ENCODE assay signal across 22 cellular contexts in genomic region chr6:40930045-40930444, GRCh38.
"Had no signal": no experiment of that assay in that cellular context is flagged by ENCODE, and none has a peak within 500 bp of the region (broad histone marks: within the 10 kb centered on the region; RNA-seq: fewer than 3 reads in every experiment).

No MANE protein-coding gene starts in this region.

- H3K9me3 Mint-ChIP-seq: activated B cell treated with CpG ODN at 0.5 μM for 24 hours; activated CD8-positive, alpha-beta T cell treated with anti-CD3 and anti-CD28 coated beads for 36 hours; activated naive CD4-positive, alpha-beta T cell treated with anti-CD3 and anti-CD28 coated beads, Interleukin-2, amount 50 U/mL, for 72 hours; activated T-cell treated with anti-CD3 and anti-CD28 coated beads, Interleukin-2, amount 50 U/mL, for 4 hours; activated T-helper 2 cell treated with anti-CD3 and anti-CD28 coated beads, Interferon-gamma antibody, Interleukin-2, Interleukin-4, amounts not matched to agents 10 μg/mL and 5 μg/mL and 100 μg/mL, durations not matched to agents 14 hours and 24 hours and 36 hours; nephron; T-helper 2 cell treated with Interferon-gamma antibody and Interleukin-4, amounts not matched to agents 5 μg/mL and 100 μg/mL, for 36 hours had no signal

- H3K4me1 Mint-ChIP-seq: activated B cell treated with CpG ODN at 0.5 μM for 24 hours, nephron had no signal

- DNase-seq: activated B cell treated with CpG ODN at 0.5 μM for 24 hours; activated CD4-positive, alpha-beta T cell treated with anti-CD3 and anti-CD28 coated beads, Interleukin-2, amount 50 U/mL, for 1 hour; activated naive CD4-positive, alpha-beta T cell; activated T-cell treated with anti-CD3 and anti-CD28 coated beads, Interleukin-2, amount 50 U/mL, for 4 hours; anterior cingulate cortex; effector CD8-positive, alpha-beta T cell; kidney glomerular epithelial cell; retina; stimulated activated CD4-positive, alpha-beta T cell treated with anti-CD3 and anti-CD28 coated beads, Interleukin-2, amount 100 ng/mL, for 48 hours; stimulated activated naive CD8-positive, alpha-beta T cell treated with anti-CD3 and anti-CD28 coated beads, Interleukin-15, Interleukin-2, amounts not matched to agents 100 U/mL and 50 U/mL, for 24 hours; trophoblast cell had no signal

- H3K4me1 ChIP-seq: colonic mucosa, gastroesophageal sphincter had no signal

- H3K27ac ChIP-seq: colonic mucosa, gastroesophageal sphincter, thoracic aorta had no signal

- H3K4me3 ChIP-seq: colonic mucosa, gastroesophageal sphincter, lung, thoracic aorta had no signal

- H3K27me3 ChIP-seq: colonic mucosa, gastroesophageal sphincter had no signal

- H3K36me3 ChIP-seq: colonic mucosa, gastroesophageal sphincter, thoracic aorta had no signal

- H3K9me3 ChIP-seq: colonic mucosa, gastroesophageal sphincter, thoracic aorta had no signal

- H3K4me3 Mint-ChIP-seq: activated B cell treated with CpG ODN at 0.5 μM for 24 hours; activated CD8-positive, alpha-beta T cell treated with anti-CD3 and anti-CD28 coated beads for 36 hours; activated T-cell treated with anti-CD3 and anti-CD28 coated beads, Interleukin-2, amount 50 U/mL, for 4 hours; nephron; T-helper 2 cell treated with Interferon-gamma antibody and Interleukin-4, amounts not matched to agents 5 μg/mL and 100 μg/mL, for 36 hours had no signal

- ATAC-seq: activated CD8-positive, alpha-beta T cell treated with anti-CD3 and anti-CD28 coated beads for 36 hours; activated T-cell treated with anti-CD3 and anti-CD28 coated beads, Interleukin-2, amount 50 U/mL, for 4 hours; gastroesophageal sphincter; left lobe of liver; stimulated activated naive CD8-positive, alpha-beta T cell treated with anti-CD3 and anti-CD28 coated beads, Interleukin-15, Interleukin-2, amounts not matched to agents 100 U/mL and 50 U/mL, for 24 hours had no signal

- H3K36me3 Mint-ChIP-seq: activated naive CD4-positive, alpha-beta T cell treated with anti-CD3 and anti-CD28 coated beads, Interleukin-2, amount 50 U/mL, for 72 hours had no signal

- H3K27ac Mint-ChIP-seq: activated B cell treated with CpG ODN at 0.5 μM for 24 hours; activated CD8-positive, alpha-beta T cell treated with anti-CD3 and anti-CD28 coated beads for 36 hours; activated naive CD4-positive, alpha-beta T cell treated with anti-CD3 and anti-CD28 coated beads, Interleukin-2, amount 50 U/mL, for 72 hours; activated T-helper 2 cell treated with anti-CD3 and anti-CD28 coated beads, Interferon-gamma antibody, Interleukin-2, Interleukin-4, amounts not matched to agents 10 μg/mL and 5 μg/mL and 100 μg/mL, durations not matched to agents 14 hours and 24 hours and 36 hours; nephron; progenitor cell of endocrine pancreas; T-helper 2 cell treated with Interferon-gamma antibody and Interleukin-4, amounts not matched to agents 5 μg/mL and 100 μg/mL, for 36 hours had no signal
